9 cellular contexts compared by ENCODE assay signal in genomic region chr9:68685770-68686169, GRCh38. TPM values are rescaled to one million over a fixed set of nuclear protein-coding genes. Genes with fewer than 3 reads are reported as not detected.
DNase-seq lines count a peak whose midpoint lies in the region; ATAC-seq and TF ChIP-seq lines count a peak whose summit lies in the region.
"Had no signal": no experiment of that assay in that cellular context is flagged by ENCODE, and none has a peak within 500 bp of the region (broad histone marks: within the 10 kb centered on the region; RNA-seq: fewer than 3 reads in every experiment).

No MANE protein-coding gene starts in this region.

- H3K4me3 ChIP-seq in retinal pigment epithelial cell (ENCODE audit: low read length): no peak overlapping the region

- CTCF ChIA-PET in activated CD4-positive, alpha-beta T cell treated with anti-CD3 and anti-CD28 coated beads for 36 hours (lab: Charles Lee): interaction anchor here (0.7 to 1.9 kb wide), 4 partner anchors 9 to 126 kb away, joined by 3 to 7 read pairs (median 5); no protein-coding TSS in a partner anchor
- CTCF ChIA-PET in activated CD4-positive, alpha-beta memory T cell treated with anti-CD3 and anti-CD28 coated beads for 36 hours (lab: Charles Lee): interaction anchor here (0.6 to 6.1 kb wide), 8 partner anchors 18 to 314 kb away, joined by 3 to 45 read pairs (median 4); no protein-coding TSS in a partner anchor

- TF ChIP-seq CTCF in retinal pigment epithelial cell (conservative IDR thresholded peaks at IDR 0.05; ENCODE audit: low read depth, low read length): peak; percentile 35

- peaks cover 21% of the 10 kb centered on the region for H3K27me3 Mint-ChIP-seq in activated CD4-positive, alpha-beta T cell treated with anti-CD3 and anti-CD28 coated beads for 36 hours
- H3K27me3 Mint-ChIP-seq in activated CD4-positive, alpha-beta memory T cell treated with anti-CD3 and anti-CD28 coated beads for 36 hours: peaks cover 26% of the 10 kb centered on the region

- ATAC-seq in activated CD4-positive, alpha-beta T cell treated with anti-CD3 and anti-CD28 coated beads for 36 hours: peak; percentile 83
- peak; percentile 87 for ATAC-seq in GM21423 (IDR thresholded peaks at IDR 0.05; ENCODE audit: unreplicated experiment)
- ATAC-seq in HG02763 (IDR thresholded peaks at IDR 0.05; ENCODE audit: unreplicated experiment): no peak

- POLR2A ChIA-PET in activated CD4-positive, alpha-beta T cell treated with anti-CD3 and anti-CD28 coated beads for 36 hours (lab: Charles Lee): no interaction called here
- POLR2A ChIA-PET in activated CD4-positive, alpha-beta memory T cell treated with anti-CD3 and anti-CD28 coated beads for 36 hours (lab: Charles Lee): no interaction called here

- no peaks in the 10 kb centered on the region for H3K36me3 Mint-ChIP-seq in activated CD4-positive, alpha-beta T cell treated with anti-CD3 and anti-CD28 coated beads for 36 hours (ENCODE audit: low read depth)
- no peaks in the 10 kb centered on the region for H3K36me3 Mint-ChIP-seq in activated CD4-positive, alpha-beta memory T cell treated with anti-CD3 and anti-CD28 coated beads for 36 hours
- H3K36me3 Mint-ChIP-seq: natural killer cell had no signal

- H3K4me1 Mint-ChIP-seq in activated CD4-positive, alpha-beta T cell treated with anti-CD3 and anti-CD28 coated beads for 36 hours: peaks cover 10% of the 10 kb centered on the region
- peaks cover 2% of the 10 kb centered on the region for H3K4me1 Mint-ChIP-seq in activated CD4-positive, alpha-beta memory T cell treated with anti-CD3 and anti-CD28 coated beads for 36 hours (ENCODE audit: low read depth)
- H3K4me1 Mint-ChIP-seq: natural killer cell had no signal

- H3K4me3 Mint-ChIP-seq in activated CD4-positive, alpha-beta T cell treated with anti-CD3 and anti-CD28 coated beads for 36 hours: no peak overlapping the region
- H3K4me3 Mint-ChIP-seq in activated CD4-positive, alpha-beta memory T cell treated with anti-CD3 and anti-CD28 coated beads for 36 hours: no peak overlapping the region
- H3K4me3 Mint-ChIP-seq: natural killer cell had no signal

- intact Hi-C loops in activated CD4-positive, alpha-beta T cell treated with anti-CD3 and anti-CD28 coated beads for 36 hours (cut with DNase I, micrococcal nuclease): loop anchor here (1.0 to 5.0 kb wide), 3 partner anchors 101 to 312 kb away; no protein-coding TSS in a partner anchor
- intact Hi-C loops in activated CD4-positive, alpha-beta memory T cell treated with anti-CD3 and anti-CD28 coated beads for 36 hours (cut with micrococcal nuclease): loop anchor here (1.0 kb wide), 1 partner anchor 101 kb away; no protein-coding TSS in a partner anchor

- DNase-seq in activated CD4-positive, alpha-beta T cell treated with anti-CD3 and anti-CD28 coated beads for 36 hours: peak; percentile 63
- no peak for DNase-seq in activated CD4-positive, alpha-beta T cell treated with anti-CD3 and anti-CD28 coated beads, Interleukin-2, amount 50 U/mL, for 4 hours
- DNase-seq in HT1080 (ENCODE audit: low read depth) (peak; percentile 17), retinal pigment epithelial cell (ENCODE audit: low read depth) (no peak), amygdala (lab: John Stamatoyannopoulos, UW) (no peak)
- DNase-seq in activated CD4-positive, alpha-beta memory T cell treated with anti-CD3 and anti-CD28 coated beads for 36 hours: peak; percentile 42
- DNase-seq: natural killer cell had no signal

- H3K27ac Mint-ChIP-seq in activated CD4-positive, alpha-beta T cell treated with anti-CD3 and anti-CD28 coated beads for 36 hours: no peak overlapping the region
- H3K27ac Mint-ChIP-seq in activated CD4-positive, alpha-beta memory T cell treated with anti-CD3 and anti-CD28 coated beads for 36 hours: no peak overlapping the region
- H3K27ac Mint-ChIP-seq: natural killer cell had no signal

- no peaks in the 10 kb centered on the region for H3K9me3 Mint-ChIP-seq in activated CD4-positive, alpha-beta T cell treated with anti-CD3 and anti-CD28 coated beads for 36 hours (ENCODE audit: low read depth)
- no peaks in the 10 kb centered on the region for H3K9me3 Mint-ChIP-seq in activated CD4-positive, alpha-beta memory T cell treated with anti-CD3 and anti-CD28 coated beads for 36 hours
- H3K9me3 Mint-ChIP-seq: natural killer cell had no signal

RNA-seq across cellular contexts. Expression of gene PIP5K1B, which starts 19.3 kb away (rescaled TPM):
- total RNA-seq in activated CD4-positive, alpha-beta T cell treated with anti-CD3 and anti-CD28 coated beads for 36 hours: 1 to 10 TPM; 1.6 TPM
- total RNA-seq in HT1080 (2014; rRNA removed; shearing (Covaris generic)): not detected in 2 replicates
- 0.03 TPM in 1 of 2 replicates, not detected in the other for polyA plus RNA-seq in HT1080 (2015; cell fraction: cytosol; rRNA removed)
- 0.10 TPM in 1 of 2 replicates, not detected in the other for polyA plus RNA-seq in HT1080 (2015; cell fraction: nucleus; rRNA removed)
- total RNA-seq in activated CD4-positive, alpha-beta memory T cell treated with anti-CD3 and anti-CD28 coated beads for 36 hours: 1 to 10 TPM; 1.1 to 1.6 TPM

Comparison
In these comparisons a context has a peak if more than half of its experiments do, and no peak if none do; other contexts are left out.
1. DNase-seq: peak in activated CD4-positive, alpha-beta T cell treated with anti-CD3 and anti-CD28 coated beads for 36 hours (single experiment), HT1080 (single experiment) and activated CD4-positive, alpha-beta memory T cell treated with anti-CD3 and anti-CD28 coated beads for 36 hours (single experiment); none in activated CD4-positive, alpha-beta T cell treated with anti-CD3 and anti-CD28 coated beads, Interleukin-2, amount 50 U/mL, for 4 hours (0 of 2), retinal pigment epithelial cell (single experiment) and amygdala (0 of 56).